In the genomic region with DNA sequence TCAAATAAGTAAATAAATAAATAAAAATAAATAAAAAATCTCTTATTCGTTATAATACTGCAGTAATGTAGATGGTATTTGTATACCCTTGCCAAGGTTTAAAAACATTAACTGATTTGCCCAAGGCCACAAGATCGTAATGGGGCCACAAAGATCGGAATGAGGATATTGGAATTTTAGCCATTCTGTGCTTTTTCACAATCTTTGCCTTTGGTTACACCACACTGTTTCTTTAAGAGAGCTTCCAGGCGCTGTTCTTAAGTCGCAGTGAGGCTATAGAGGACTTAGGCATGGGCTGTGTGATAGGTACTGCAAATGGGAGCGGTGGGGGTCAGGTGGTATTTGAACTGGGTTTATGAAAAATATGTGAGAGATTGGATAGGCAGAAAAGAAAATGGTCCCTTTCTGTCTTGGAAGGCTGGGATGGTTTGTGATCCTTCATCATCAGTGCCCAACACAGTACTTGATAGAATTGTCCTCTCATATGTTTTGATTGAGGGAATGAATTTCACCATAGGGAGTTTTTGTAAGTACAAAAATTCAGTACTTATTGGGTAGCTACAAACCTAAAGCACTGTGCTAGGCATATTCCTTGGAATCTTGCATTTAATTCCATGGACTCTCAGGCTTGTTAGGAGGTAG, we compare ENCODE assay signal across 9 cellular contexts. TPM values are rescaled to one million over a fixed set of nuclear protein-coding genes. Genes with fewer than 3 reads are reported as not detected.
DNase-seq lines count a peak whose midpoint lies in the region; ATAC-seq and TF ChIP-seq lines count a peak whose summit lies in the region.
"Had no signal": no experiment of that assay in that cellular context is flagged by ENCODE, and none has a peak within 500 bp of the region (broad histone marks: within the 10 kb centered on the region; RNA-seq: fewer than 3 reads in every experiment).

No MANE protein-coding gene starts in this region.

- no peaks in the 10 kb centered on the region for H3K27me3 ChIP-seq in ACC112 (ENCODE audit: insufficient read depth, low read length)
- no peaks in the 10 kb centered on the region for H3K27me3 ChIP-seq in breast epithelium

- H3K27ac ChIP-seq in ACC112 (ENCODE audit: low read depth, low read length) (no peak overlapping the region), breast epithelium (peak overlapping the region in 1 of 2 donors; percentile 55), mesodermal cell (ENCODE audit: low read depth, low read length, severe bottlenecking) (no peak overlapping the region)

- no peak for ATAC-seq in GM21529 (IDR thresholded peaks at IDR 0.05; ENCODE audit: unreplicated experiment)
- no peak for ATAC-seq in HG03460 (IDR thresholded peaks at IDR 0.05; ENCODE audit: unreplicated experiment)
- ATAC-seq in GM21515 (IDR thresholded peaks at IDR 0.05; ENCODE audit: unreplicated experiment): no peak

- H3K4me3 ChIP-seq in ACC112 (ENCODE audit: low read depth, low read length) (peak overlapping the region; percentile 92), HFF-Myc (replicated peaks; ENCODE audit: low read depth, low read length) (peak overlapping the region; percentile 60), breast epithelium (peak overlapping the region; percentile 71 to 78 (median 73)), mesodermal cell (ENCODE audit: extremely low read depth, insufficient read depth, low read length, poor library complexity, severe bottlenecking) (peak overlapping the region; percentile 67)

- TF ChIP-seq POLR2A in breast epithelium (IDR thresholded peaks at IDR 0.05): no peak

- no peak for TF ChIP-seq CTCF in HFF-Myc (IDR thresholded peaks at IDR 0.05; ENCODE audit: low read depth, low read length, missing control alignments)
- no peak for TF ChIP-seq CTCF in breast epithelium (IDR thresholded peaks at IDR 0.05)

- intact Hi-C loops in breast epithelium (cut with DNase I; ENCODE audit: low total_unique reads): no loop called here

- peaks cover 25% of the 10 kb centered on the region for H3K36me3 ChIP-seq in ACC112 (ENCODE audit: insufficient read depth, low read length)
- H3K36me3 ChIP-seq in breast epithelium: no peaks in the 10 kb centered on the region
- peaks cover 32% of the 10 kb centered on the region for H3K36me3 ChIP-seq in mesodermal cell (ENCODE audit: control insufficient read depth, insufficient read depth, low read length)

- peaks cover 62% of the 10 kb centered on the region for H3K79me2 ChIP-seq in ACC112 (ENCODE audit: control insufficient read depth, insufficient read depth, low read length, unreplicated experiment)

- no peak for DNase-seq in HFF-Myc (ENCODE audit: extremely low read depth, low read depth)
- no peak for DNase-seq in breast epithelium (ENCODE audit: low spot score in 2 of 2)
- no peak for DNase-seq in NCI-H510A treated with DMSO at 0.1 percent for 48 hours (lab: John Stamatoyannopoulos, UW)
- DNase-seq: NCI-H69 had no signal

- WGBS in mesodermal cell (ENCODE audit: insufficient coverage in 2 of 2), 2 experiments: 60 to 61% methylated on average over 3 to 5 of the region's 6 CpGs

- H3K9me3 ChIP-seq in breast epithelium: no peaks in the 10 kb centered on the region
- H3K9me3 ChIP-seq in mesodermal cell (ENCODE audit: control insufficient read depth, low read length): no peaks in the 10 kb centered on the region

- H3K4me1 ChIP-seq in ACC112 (ENCODE audit: control insufficient read depth, insufficient read depth, low read length, unreplicated experiment) (peaks cover 15% of the 10 kb centered on the region), breast epithelium (peaks cover 0 to 6% of the 10 kb centered on the region in 2 donors), mesodermal cell (ENCODE audit: control insufficient read depth, insufficient read depth, low read length, poor library complexity, severe bottlenecking) (no peaks in the 10 kb centered on the region)

- H2AFZ ChIP-seq in ACC112 (ENCODE audit: low read length, unreplicated experiment): no peak overlapping the region

RNA-seq across cellular contexts. Expression of gene NUS1, which starts 1.4 kb away (rescaled TPM):
- 10 to 100 TPM; 15.8 to 22.9 (median 20.6) TPM for total RNA-seq in breast epithelium
- polyA plus RNA-seq in mesodermal cell (2013, experiment 1 of 2): 40.7 TPM
- 44.4 TPM for polyA plus RNA-seq in mesodermal cell (2013, experiment 2 of 2)
